ENCODE assay signal across 26 cellular contexts in the genomic region with DNA sequence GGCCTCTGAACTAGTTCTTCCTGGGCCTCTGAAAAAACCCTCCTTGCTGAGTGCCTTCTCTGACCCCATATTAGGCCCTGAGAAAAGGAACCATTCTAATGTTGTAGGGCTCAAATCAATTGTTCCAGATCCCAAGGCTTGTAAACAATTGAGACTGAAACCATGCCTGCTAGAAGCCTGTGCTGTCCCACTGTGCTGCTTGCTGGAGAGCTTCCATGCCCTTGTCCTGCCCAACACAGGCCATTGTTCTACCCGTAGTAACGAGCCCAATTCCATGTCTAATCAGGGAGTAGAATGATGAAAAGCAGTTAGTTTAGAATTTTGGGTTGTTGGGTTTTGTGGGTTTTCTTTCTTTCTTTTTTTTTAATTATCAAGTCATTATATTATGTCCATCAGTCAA. TPM values are rescaled to one million over a fixed set of nuclear protein-coding genes. Genes with fewer than 3 reads are reported as not detected.
DNase-seq lines count a peak whose midpoint lies in the region; ATAC-seq, FAIRE-seq and TF ChIP-seq lines count a peak whose summit lies in the region.
"Had no signal": no experiment of that assay in that cellular context is flagged by ENCODE, and none has a peak within 500 bp of the region (broad histone marks: within the 10 kb centered on the region; RNA-seq: fewer than 3 reads in every experiment).

No MANE protein-coding gene starts in this region.

- no peaks in the 10 kb centered on the region for H3K9me2 ChIP-seq in Karpas-422 (replicated peaks; ENCODE audit: insufficient read depth, low read length)

- no peak overlapping the region for H3K4me2 ChIP-seq in A549
- no peak overlapping the region for H3K4me2 ChIP-seq in Karpas-422 (ENCODE audit: low read depth, low read length, poor library complexity, severe bottlenecking)
- no peak overlapping the region for H3K4me2 ChIP-seq in neuronal stem cell (ENCODE audit: insufficient read depth, low read length, poor library complexity, severe bottlenecking)

- H3K9ac ChIP-seq in Karpas-422 (ENCODE audit: low read length) (no peak overlapping the region), neuronal stem cell (ENCODE audit: low read depth, low read length, poor library complexity) (no peak overlapping the region)

- no peak overlapping the region for H4K8ac ChIP-seq in neuronal stem cell (ENCODE audit: low read depth, low read length)

- H3K79me2 ChIP-seq in Karpas-422 (ENCODE audit: low read length) = no peaks in the 10 kb centered on the region

- no peaks in the 10 kb centered on the region; the same call in 1 of the 2 replicates for H3K27me3 Mint-ChIP-seq in HFFc6 (ENCODE audit: insufficient read depth)
- H3K27me3 Mint-ChIP-seq: activated CD4-positive, alpha-beta T cell treated with anti-CD3 and anti-CD28 coated beads for 36 hours; CD4-positive, alpha-beta T cell; stimulated activated naive CD8-positive, alpha-beta T cell treated with anti-CD3 and anti-CD28 coated beads, Interleukin-15, Interleukin-2, amounts not matched to agents 100 ng/mL and 50 ng/mL, for 24 hours had no signal

- peaks cover 15% of the 10 kb centered on the region for H3K36me3 Mint-ChIP-seq in HFFc6 (ENCODE audit: low read depth)

- ATAC-seq in A549 (no peak), GM21619 (IDR thresholded peaks at IDR 0.05; ENCODE audit: unreplicated experiment) (no peak)
- ATAC-seq: activated CD4-positive, alpha-beta T cell treated with anti-CD3 and anti-CD28 coated beads for 36 hours had no signal

- H3K27ac ChIP-seq in A549 (peak overlapping the region; percentile 82 to 95), Karpas-422 (ENCODE audit: low read length) (no peak overlapping the region; the same call in 1 of the 2 replicates), neuronal stem cell (replicated peaks; ENCODE audit: low read length) (peak overlapping the region; percentile 57)
- H3K27ac ChIP-seq: lower lobe of right lung, tibial artery had no signal

- no peak overlapping the region for H3K14ac ChIP-seq in neuronal stem cell (ENCODE audit: low read length)

- H3K4me1 ChIP-seq in A549 (peaks cover 63% of the 10 kb centered on the region), Karpas-422 (ENCODE audit: low read length) (peaks cover 71% of the 10 kb centered on the region), neuronal stem cell (ENCODE audit: control insufficient read depth in 2 of 2, insufficient read depth in 1 of 2, low read depth in 1 of 2, low read length in 2 of 2) (peaks cover 13 to 27% of the 10 kb centered on the region in 2 donors)
- H3K4me1 ChIP-seq: tibial artery had no signal

- H2BK5ac ChIP-seq in neuronal stem cell (ENCODE audit: low read length) = no peak overlapping the region

- H3K9me3 ChIP-seq in A549 (no peaks in the 10 kb centered on the region), Karpas-422 (ENCODE audit: low read length) (no peaks in the 10 kb centered on the region), neuronal stem cell (replicated peaks in 1 of 2; ENCODE audit: control insufficient read depth in 2 of 2, insufficient read depth in 1 of 2, low read depth in 1 of 2, low read length in 2 of 2) (no peaks in the 10 kb centered on the region)
- H3K9me3 ChIP-seq: lower lobe of right lung, tibial artery had no signal

- WGBS in A549 (ENCODE audit: missing lambda C conversion rate) = 91% methylated on average over 2 of the region's 2 CpGs
- WGBS in neuronal stem cell (ENCODE audit: extremely low coverage in 2 of 2, insufficient read length in 2 of 2, insufficient replicate concordance in 1 of 2), 2 donors = no CpG with 5 or more reads among the region's 2 CpGs

- no peak overlapping the region for H3K4me3 Mint-ChIP-seq in HFFc6
- H3K4me3 Mint-ChIP-seq: activated CD4-positive, alpha-beta T cell treated with anti-CD3 and anti-CD28 coated beads for 36 hours; CD4-positive, alpha-beta T cell; stimulated activated naive CD8-positive, alpha-beta T cell treated with anti-CD3 and anti-CD28 coated beads, Interleukin-15, Interleukin-2, amounts not matched to agents 100 ng/mL and 50 ng/mL, for 24 hours; T-helper 2 cell treated with Interferon-gamma antibody and Interleukin-4, amounts not matched to agents 5 μg/mL and 100 μg/mL, for 36 hours had no signal

- no peak overlapping the region for H2BK120ac ChIP-seq in neuronal stem cell (ENCODE audit: low read depth, low read length)

- H3K4me1 Mint-ChIP-seq in HFFc6 (ENCODE audit: low read depth) = no peaks in the 10 kb centered on the region
- H3K4me1 Mint-ChIP-seq: activated CD4-positive, alpha-beta T cell treated with anti-CD3 and anti-CD28 coated beads for 36 hours had no signal

- H2AK5ac ChIP-seq in neuronal stem cell (ENCODE audit: low read depth, low read length) = no peak overlapping the region

- H2BK12ac ChIP-seq in neuronal stem cell (ENCODE audit: low read length) = no peak overlapping the region

- no peak overlapping the region for H3K4me3 ChIP-seq in A549
- no peak overlapping the region for H3K4me3 ChIP-seq in Karpas-422 (ENCODE audit: low read length)
- H3K4me3 ChIP-seq in neuronal stem cell (ENCODE audit: low read length in 2 of 2) = no peak overlapping the region
- H3K4me3 ChIP-seq: lower lobe of right lung, skin epidermis, tibial artery had no signal

- CTCF ChIA-PET in A549 (lab: Yijun Ruan, JAX) = interaction anchor here (1.2 to 2.2 kb wide), 4 partner anchors 9 to 126 kb away, joined by 4 to 8 read pairs (median 7); no protein-coding TSS in a partner anchor

- intact Hi-C loops in head of caudate nucleus (cut with DNase I) = loop anchor here (10.0 kb wide), 1 partner anchor 58 kb away; no protein-coding TSS in a partner anchor

- DNase-seq in A549 (ENCODE audit: low read depth in 1 of 2, low spot score in 1 of 2) (no peak), Karpas-422 (peak; percentile 15), head of caudate nucleus (peak in 40 of 42 donors; percentile 29 to 86 (median 60)), neuronal stem cell (ENCODE audit: low spot score) (peak; percentile 33), SHP77 (lab: John Stamatoyannopoulos, UW) (no peak), mesenteric fat pad (ENCODE audit: low spot score) (no peak), HFFc6 (no peak)
- DNase-seq: 8988T; activated CD4-positive, alpha-beta T cell treated with anti-CD3 and anti-CD28 coated beads for 36 hours; activated CD8-positive, alpha-beta memory T cell treated with anti-CD3 and anti-CD28 coated beads for 24 hours; activated gamma-delta T cell treated with Interleukin-2 at 50 U/mL for 16 hours; activated T-cell treated with anti-CD3 and anti-CD28 coated beads, Interleukin-2, amount 50 U/mL, for 1 hour; CD4-positive, alpha-beta T cell; DMS 273 treated with DMSO at 0.1 percent for 48 hours; EL; KG1; lower lobe of right lung; NCI-H1436; NCI-H2107; retina; tibial artery had no signal

- no peak for TF ChIP-seq RAD21 in A549 (conservative IDR thresholded peaks at IDR 0.05 in 1 of 2, IDR thresholded peaks at IDR 0.05 in 1 of 2)

- no peaks in the 10 kb centered on the region for H4K20me1 ChIP-seq in Karpas-422 (ENCODE audit: insufficient read depth, low read depth, low read length)

- H4K91ac ChIP-seq in neuronal stem cell (ENCODE audit: low read depth, low read length, poor library complexity) = no peak overlapping the region

- no peak for TF ChIP-seq POLR2A in A549 (IDR thresholded peaks at IDR 0.05; ENCODE audit: low read length)

- POLR2A ChIA-PET in A549 (lab: Yijun Ruan, JAX) = interaction anchor here (0.9 kb wide), 1 partner anchor 14 kb away, joined by 3 read pairs; no protein-coding TSS in a partner anchor

- H3K27me3 ChIP-seq in Karpas-422 (ENCODE audit: low read length) = no peaks in the 10 kb centered on the region
- no peaks in the 10 kb centered on the region for H3K27me3 ChIP-seq in neuronal stem cell (ENCODE audit: control insufficient read depth in 3 of 3, insufficient read depth in 3 of 3, low read depth in 1 of 3, low read length in 3 of 3)
- H3K27me3 ChIP-seq: tibial artery had no signal

- H3K36me3 ChIP-seq in Karpas-422 (ENCODE audit: insufficient read depth, low read length) (no peaks in the 10 kb centered on the region; the same call in none of the 2 replicates), neuronal stem cell (replicated peaks in 1 of 2; ENCODE audit: control insufficient read depth in 2 of 2, insufficient read depth in 2 of 2, low read length in 2 of 2) (no peaks in the 10 kb centered on the region)
- H3K36me3 ChIP-seq: lower lobe of right lung, tibial artery had no signal

- no peak overlapping the region for H3K4ac ChIP-seq in neuronal stem cell (ENCODE audit: low read length)

- H2AFZ ChIP-seq in Karpas-422 (ENCODE audit: low read length) (no peak overlapping the region), neuronal stem cell (ENCODE audit: low read length) (peak overlapping the region; percentile 13)

- no peak for TF ChIP-seq CTCF in A549 (IDR thresholded peaks at IDR 0.05)
- TF ChIP-seq CTCF in HFFc6 (IDR thresholded peaks at IDR 0.05) = no peak

- H3K27ac Mint-ChIP-seq in HFFc6 = no peak overlapping the region; the same call in 1 of the 2 replicates
- H3K27ac Mint-ChIP-seq: activated CD4-positive, alpha-beta T cell treated with anti-CD3 and anti-CD28 coated beads for 36 hours; CD4-positive, alpha-beta T cell; stimulated activated naive CD8-positive, alpha-beta T cell treated with anti-CD3 and anti-CD28 coated beads, Interleukin-15, Interleukin-2, amounts not matched to agents 100 ng/mL and 50 ng/mL, for 24 hours; T-helper 2 cell treated with Interferon-gamma antibody and Interleukin-4, amounts not matched to agents 5 μg/mL and 100 μg/mL, for 36 hours had no signal

- no peak overlapping the region for H3K18ac ChIP-seq in neuronal stem cell (ENCODE audit: low read length)

- TF ChIP-seq EP300 in A549 (IDR thresholded peaks at IDR 0.05) = no peak

- H3K9me3 Mint-ChIP-seq in HFFc6 = no peaks in the 10 kb centered on the region
- H3K9me3 Mint-ChIP-seq: CD4-positive, alpha-beta T cell; stimulated activated naive CD8-positive, alpha-beta T cell treated with anti-CD3 and anti-CD28 coated beads, Interleukin-15, Interleukin-2, amounts not matched to agents 100 ng/mL and 50 ng/mL, for 24 hours; T-helper 2 cell treated with Interferon-gamma antibody and Interleukin-4, amounts not matched to agents 5 μg/mL and 100 μg/mL, for 36 hours had no signal

- FAIRE-seq in A549 (lab: Jason Lieb, UNC) = no peak
- FAIRE-seq: H54 had no signal

- H3K79me1 ChIP-seq in neuronal stem cell (ENCODE audit: low read depth, low read length) = no peaks in the 10 kb centered on the region

- no peak overlapping the region for H2BK15ac ChIP-seq in neuronal stem cell (ENCODE audit: low read length)

- H3K23ac ChIP-seq in neuronal stem cell (ENCODE audit: low read depth, low read length, poor library complexity) = no peak overlapping the region

RNA-seq across cellular contexts. Expression of a gene that starts 47.4 kb away (rescaled TPM):
- 39.1 and 40.8 TPM in 2 replicates for polyA plus RNA-seq in A549 (2011; rRNA removed)
- 4.9 and 6.4 TPM in 2 replicates for polyA plus RNA-seq in A549 (2012; cell fraction: cytosol; rRNA removed)
- 6.6 and 7.5 TPM in 2 replicates for polyA plus RNA-seq in A549 (2012; cell fraction: nucleus; rRNA removed)
- 30.8 to 33.7 TPM (median 31.5 TPM) in 3 replicates for polyA plus RNA-seq in A549 (2017; fragmentation: RNase III; extraction: RNeasy Plus Mini Kit Qiagen cat#74134 plus additional on column Dnase treatment)
- polyA minus RNA-seq in A549 (2011; rRNA and poly(A)+ RNA removed) = 40.1 and 40.2 TPM in 2 replicates
- 21.7 and 31.1 TPM in 2 replicates for total RNA-seq in Karpas-422 (2014; rRNA removed; shearing (Covaris generic); ENCODE audit: low replicate concordance)
- 25.4 TPM for polyA plus RNA-seq in neuronal stem cell (2013, experiment 1 of 2)
- 26.0 TPM for polyA plus RNA-seq in neuronal stem cell (2013, experiment 2 of 2)
- 15.0 TPM for total RNA-seq in mesenteric fat pad
- 10 to 100 TPM; 37.2 to 50.7 (median 43.9) TPM for total RNA-seq in HFFc6 (2021; fragmentation: NEBNext Ultra II Directional; extraction: Animal tissue kit (Norgen Biotek cat#: 25700))

Comparison
In these comparisons a context has a peak if more than half of its experiments do, and no peak if none do; other contexts are left out.
1. DNase-seq: peak in Karpas-422 (single experiment), head of caudate nucleus (40 of 42) and neuronal stem cell (single experiment); none in A549 (0 of 2), SHP77 (0 of 2), mesenteric fat pad (single experiment) and HFFc6 (single experiment).